Comparison of ENCODE assay signal across 22 cellular contexts in genomic region chr11:103997082-103997481, GRCh38.
A peak's percentile ranks its signal among the peaks of the same experiment; 100 is the strongest.
DNase-seq lines count a peak whose midpoint lies in the region; ATAC-seq, FAIRE-seq and TF ChIP-seq lines count a peak whose summit lies in the region.
"Had no signal": no experiment of that assay in that cellular context is flagged by ENCODE, and none has a peak within 500 bp of the region (broad histone marks: within the 10 kb centered on the region; RNA-seq: fewer than 3 reads in every experiment).

No MANE protein-coding gene starts in this region.

- H3K27ac Mint-ChIP-seq in nephron progenitor cell: no peak overlapping the region
- H3K27ac Mint-ChIP-seq: activated T-helper 17 cell treated with anti-CD3 and anti-CD28 coated beads, Interleukin-2, amount 50 U/mL, for 72 hours; CD4-positive, alpha-beta memory T cell had no signal

- DNase-seq in GM12864 (ENCODE audit: low read depth): peak; percentile 12
- no peak for DNase-seq in GM19239 (ENCODE audit: insufficient read length, low spot score)
- no peak for DNase-seq in nephron progenitor cell
- DNase-seq in 8988T: no peak
- no peak for DNase-seq in cerebellar cortex (ENCODE audit: low spot score)
- DNase-seq: amygdala; CD4-positive, alpha-beta memory T cell; colonic mucosa; EL; erythroblast; mucosa of descending colon; NCI-H2029 treated with DMSO at 0.1 percent for 48 hours; ovary; Right ventricle myocardium superior; T-helper 9 cell had no signal

- no peaks in the 10 kb centered on the region for H3K4me1 Mint-ChIP-seq in nephron progenitor cell
- H3K4me1 Mint-ChIP-seq: activated T-helper 17 cell treated with anti-CD3 and anti-CD28 coated beads, Interleukin-2, amount 50 U/mL, for 72 hours; CD4-positive, alpha-beta memory T cell had no signal

- TF ChIP-seq CTCF in GM12864 (IDR thresholded peaks at IDR 0.05; ENCODE audit: low read depth, low read length, missing control alignments) (no peak), nephron progenitor cell (IDR thresholded peaks at IDR 0.05) (no peak)

- H3K27me3 Mint-ChIP-seq in nephron progenitor cell (ENCODE audit: low read depth, poor library complexity): peaks cover 3% of the 10 kb centered on the region
- H3K27me3 Mint-ChIP-seq: activated T-helper 17 cell treated with anti-CD3 and anti-CD28 coated beads, Interleukin-2, amount 50 U/mL, for 72 hours; CD4-positive, alpha-beta memory T cell had no signal

- H3K4me3 Mint-ChIP-seq in nephron progenitor cell: no peak overlapping the region
- H3K4me3 Mint-ChIP-seq: activated T-helper 17 cell treated with anti-CD3 and anti-CD28 coated beads, Interleukin-2, amount 50 U/mL, for 72 hours; CD4-positive, alpha-beta memory T cell had no signal

- no peaks in the 10 kb centered on the region for H3K36me3 Mint-ChIP-seq in nephron progenitor cell (ENCODE audit: low read depth)
- H3K36me3 Mint-ChIP-seq: CD4-positive, alpha-beta memory T cell had no signal

- FAIRE-seq in GM19239 (lab: Jason Lieb, UNC): peak; percentile 55
- FAIRE-seq: A204.1, keratinocyte had no signal

- H3K9me3 Mint-ChIP-seq in nephron progenitor cell: no peaks in the 10 kb centered on the region
- H3K9me3 Mint-ChIP-seq: activated T-helper 17 cell treated with anti-CD3 and anti-CD28 coated beads, Interleukin-2, amount 50 U/mL, for 72 hours had no signal

- ATAC-seq in HG02588 (IDR thresholded peaks at IDR 0.05; ENCODE audit: unreplicated experiment): peak; percentile 82
- ATAC-seq in HG03280 (IDR thresholded peaks at IDR 0.05; ENCODE audit: unreplicated experiment): peak; percentile 63
- ATAC-seq in GM21381 (IDR thresholded peaks at IDR 0.05; ENCODE audit: unreplicated experiment): no peak
- ATAC-seq: activated T-helper 17 cell treated with anti-CD3 and anti-CD28 coated beads, Interleukin-2, amount 50 U/mL, for 72 hours; HCT116; mucosa of descending colon had no signal

- H3K4me3 ChIP-seq in GM12864 (ENCODE audit: low read depth, low read length): no peak overlapping the region
- H3K4me3 ChIP-seq: colonic mucosa, mucosa of descending colon, ovary had no signal
